8 cellular contexts compared by ENCODE assay signal in the genomic region with DNA sequence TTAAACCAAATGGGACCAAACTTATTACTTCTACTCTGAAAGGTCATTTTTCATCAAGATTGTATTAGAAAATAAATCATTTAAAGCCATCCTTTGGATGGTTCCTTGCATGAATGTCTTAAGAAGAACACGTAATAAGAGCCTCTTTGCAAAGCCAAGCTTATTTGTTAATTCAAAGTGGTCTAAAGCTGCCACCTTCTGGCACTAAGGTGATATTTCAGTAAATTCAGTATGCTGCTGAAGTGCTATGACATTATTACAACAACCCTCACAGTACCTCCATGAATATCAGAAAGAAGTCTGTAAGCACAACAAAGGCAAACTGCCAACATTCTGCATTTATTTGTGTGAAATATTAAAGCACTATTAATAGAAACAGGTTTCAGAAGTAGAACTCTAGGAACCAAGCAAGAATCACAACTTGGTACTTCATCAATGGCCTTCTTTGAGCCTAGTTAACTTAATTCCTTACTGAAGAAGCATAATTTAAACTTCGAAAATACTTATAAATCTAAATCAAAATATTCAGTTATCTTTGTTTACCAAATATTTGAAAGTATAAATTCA. TPM values are rescaled to one million over a fixed set of nuclear protein-coding genes. Genes with fewer than 3 reads are reported as not detected.
DNase-seq lines count a peak whose midpoint lies in the region; ATAC-seq and TF ChIP-seq lines count a peak whose summit lies in the region.

No MANE protein-coding gene starts in this region.

- intact Hi-C loops in tibial artery (cut with DNase I; ENCODE audit: low total_unique reads) = no loop called here
- intact Hi-C loops in gastrocnemius medialis (cut with DNase I; ENCODE audit: low total_unique reads) = no loop called here

- no peaks in the 10 kb centered on the region for H3K36me3 ChIP-seq in tibial artery
- H3K36me3 ChIP-seq in gastrocnemius medialis = no peaks in the 10 kb centered on the region

- H3K27ac ChIP-seq in tibial artery = no peak overlapping the region
- H3K27ac ChIP-seq in gastrocnemius medialis = no peak overlapping the region

- in situ Hi-C loops in gastrocnemius medialis (cut with MboI; ENCODE audit: low sequenced_read_pairs in 4 of 4) = no loop called here

- no peak for TF ChIP-seq POLR2A in gastrocnemius medialis (IDR thresholded peaks at IDR 0.05)

- H3K4me1 ChIP-seq in tibial artery (no peaks in the 10 kb centered on the region), gastrocnemius medialis (no peaks in the 10 kb centered on the region)

- peak; percentile 48 to 52 for TF ChIP-seq CTCF in tibial artery (IDR thresholded peaks at IDR 0.05)
- peak in 1 of 5 experiments; percentile 14 for TF ChIP-seq CTCF in gastrocnemius medialis (IDR thresholded peaks at IDR 0.05 in 4 of 5, conservative IDR thresholded peaks at IDR 0.05 in 1 of 5)

- H3K4me3 ChIP-seq in tibial artery = no peak overlapping the region
- no peak overlapping the region for H3K4me3 ChIP-seq in gastrocnemius medialis

- peak; percentile 67 for DNase-seq in ELR (ENCODE audit: low read depth)
- DNase-seq in LHCN-M2 (ENCODE audit: low read depth) = peak; percentile 37
- DNase-seq in RPMI8226 = peak; percentile 42
- DNase-seq in glomerular endothelial cell (ENCODE audit: extremely low read depth, low read depth, low spot score) = peak; percentile 5
- DNase-seq in tibial artery = no peak
- DNase-seq in gastrocnemius medialis = no peak
- DNase-seq in stimulated activated CD4-positive, alpha-beta T cell treated with anti-CD3 and anti-CD28 coated beads, Interleukin-1b, Interleukin-23, amount 100 ng/mL, for 48 hours = no peak
- DNase-seq in activated CD4-positive, alpha-beta T cell treated with anti-CD3 and anti-CD28 coated beads for 48 hours = no peak

- ATAC-seq in gastrocnemius medialis = no peak

- no peaks in the 10 kb centered on the region for H3K9me3 ChIP-seq in tibial artery
- H3K9me3 ChIP-seq in gastrocnemius medialis = no peaks in the 10 kb centered on the region

- H3K27me3 ChIP-seq in tibial artery (no peaks in the 10 kb centered on the region), gastrocnemius medialis (no peaks in the 10 kb centered on the region)

RNA-seq across cellular contexts. Expression of gene TYRP1, which starts 53.1 kb away (rescaled TPM):
- not detected in 2 replicates for total RNA-seq in LHCN-M2 (2014; rRNA removed)
- polyA plus RNA-seq in LHCN-M2 (2012) = not detected
- total RNA-seq in glomerular endothelial cell = not detected in 2 replicates
- total RNA-seq in gastrocnemius medialis = 10 to 100 TPM in 1 of 4 donors, 1 to 10 TPM in 2, under 1 TPM in 1; 0.84 to 10.3 (median 1.6) TPM

Comparison
In these comparisons a context has a peak if more than half of its experiments do, and no peak if none do; other contexts are left out.
1. DNase-seq: peak in ELR (single experiment), LHCN-M2 (single experiment), RPMI8226 (single experiment) and glomerular endothelial cell (single experiment); none in tibial artery (0 of 2), gastrocnemius medialis (0 of 2), stimulated activated CD4-positive, alpha-beta T cell treated with anti-CD3 and anti-CD28 coated beads, Interleukin-1b, Interleukin-23, amount 100 ng/mL, for 48 hours (single experiment) and activated CD4-positive, alpha-beta T cell treated with anti-CD3 and anti-CD28 coated beads for 48 hours (single experiment).